ENCODE assay signal across 13 cellular contexts in genomic region chr15:39145146-39145545, GRCh38.
"Had no signal": no experiment of that assay in that cellular context is flagged by ENCODE, and none has a peak within 500 bp of the region (broad histone marks: within the 10 kb centered on the region; RNA-seq: fewer than 3 reads in every experiment).

No MANE protein-coding gene starts in this region.

- H3K4me3 ChIP-seq: colonic mucosa, ovary, thoracic aorta had no signal

- H3K4me3 Mint-ChIP-seq: activated CD4-positive, alpha-beta memory T cell treated with anti-CD3 and anti-CD28 coated beads for 36 hours; T-helper 2 cell treated with Interferon-gamma antibody and Interleukin-4, amounts not matched to agents 5 μg/mL and 100 μg/mL, for 36 hours had no signal

- H3K27ac ChIP-seq: colonic mucosa, ovary, thoracic aorta had no signal

- H3K36me3 ChIP-seq: colonic mucosa, ovary, thoracic aorta had no signal

- H3K4me1 ChIP-seq: colonic mucosa had no signal

- H3K9me3 Mint-ChIP-seq: activated CD4-positive, alpha-beta memory T cell treated with anti-CD3 and anti-CD28 coated beads for 36 hours; T-helper 2 cell treated with Interferon-gamma antibody and Interleukin-4, amounts not matched to agents 5 μg/mL and 100 μg/mL, for 36 hours had no signal

- H3K27ac Mint-ChIP-seq: activated CD4-positive, alpha-beta memory T cell treated with anti-CD3 and anti-CD28 coated beads for 36 hours had no signal

- H3K27me3 ChIP-seq: colonic mucosa, ovary had no signal

- H3K36me3 Mint-ChIP-seq: activated CD4-positive, alpha-beta memory T cell treated with anti-CD3 and anti-CD28 coated beads for 36 hours had no signal

- DNase-seq: activated CD4-positive, alpha-beta memory T cell treated with anti-CD3 and anti-CD28 coated beads for 36 hours; activated CD4-positive, CD25-positive, alpha-beta regulatory T cell treated with anti-CD3 and anti-CD28 coated beads, Interleukin-2, amount 50 U/mL, for 72 hours; activated CD8-positive, alpha-beta memory T cell treated with anti-CD3 and anti-CD28 coated beads, Interleukin-2, amount 50 U/mL, for 4 hours; activated effector memory CD4-positive, alpha-beta T cell treated with anti-CD3 and anti-CD28 coated beads, Interleukin-2, amount 50 U/mL, for 16 hours; colonic mucosa; hippocampal formation; mesendoderm; ovary; stimulated activated CD4-positive, alpha-beta T cell treated with anti-CD3 and anti-CD28 coated beads, Interleukin-2, amount 100 ng/mL, for 48 hours; stimulated activated naive CD4-positive, alpha-beta T cell treated with Interleukin-2 at 50 U/mL for 16 hours; SW 1271 had no signal

- H3K9me3 ChIP-seq: colonic mucosa, ovary, thoracic aorta had no signal
